ENCODE assay signal across 1 cellular context in the genomic region with DNA sequence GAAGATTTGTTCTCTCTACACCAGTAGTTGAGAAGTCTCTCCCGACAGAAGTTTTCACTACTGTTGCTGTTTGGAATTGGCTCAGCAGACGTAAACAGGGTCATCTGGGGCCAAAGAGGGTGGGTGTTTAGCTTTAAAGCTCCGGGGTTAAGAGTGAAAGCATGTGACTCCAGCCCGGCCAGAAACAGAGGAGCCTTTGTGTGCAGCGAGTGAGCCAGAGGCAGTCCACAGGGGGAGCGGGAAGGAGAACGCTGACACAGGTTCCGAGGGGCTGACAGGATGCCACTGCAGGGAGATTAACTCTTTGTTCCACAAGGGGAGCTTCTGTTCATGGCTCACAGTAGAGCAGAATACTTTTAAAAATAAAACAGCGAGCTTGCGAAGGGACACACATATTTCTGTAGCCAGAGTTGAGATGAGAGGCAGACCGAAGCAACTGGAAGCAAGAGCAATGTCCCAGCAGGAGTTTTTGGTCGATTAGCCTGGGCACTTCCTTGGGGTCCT.
TF ChIP-seq lines count a peak whose summit lies in the region.

No MANE protein-coding gene starts in this region.

TF ChIP-seq in HepG2, 621 proteins besides CTCF, POLR2A, EP300 and RAD21 (continued from another document and continues in another):
- TF ChIP-seq ZNF318 (CRISPR knock-in tag; IDR thresholded peaks at IDR 0.05), result no peak
- no peak for TF ChIP-seq FOXA1 (IDR thresholded peaks at IDR 0.05)
- peak; percentile 70 for TF ChIP-seq FOXA1 (CRISPR knock-in tag; IDR thresholded peaks at IDR 0.05)
- TF ChIP-seq ZBTB49 (CRISPR knock-in tag; IDR thresholded peaks at IDR 0.05; ENCODE audit: borderline replicate concordance), result no peak
- no peak for TF ChIP-seq CAMTA2 (CRISPR knock-in tag; IDR thresholded peaks at IDR 0.05; ENCODE audit: borderline replicate concordance)
- TF ChIP-seq NR2F2 (IDR thresholded peaks at IDR 0.05; ENCODE audit: borderline replicate concordance, low read depth), result peak; percentile 87
- no peak for TF ChIP-seq ZNF703 (CRISPR knock-in tag; IDR thresholded peaks at IDR 0.05; ENCODE audit: borderline replicate concordance)
- no peak for TF ChIP-seq NR3C1 (CRISPR knock-in tag; IDR thresholded peaks at IDR 0.05)
- TF ChIP-seq ZBTB20 (CRISPR knock-in tag; IDR thresholded peaks at IDR 0.05; ENCODE audit: borderline replicate concordance, low read depth), result no peak
- TF ChIP-seq NRL (CRISPR knock-in tag; IDR thresholded peaks at IDR 0.05; ENCODE audit: borderline replicate concordance), result no peak
- no peak for TF ChIP-seq KDM5A (IDR thresholded peaks at IDR 0.05; ENCODE audit: borderline replicate concordance, low read length)
- no peak for TF ChIP-seq ZNF839 (CRISPR knock-in tag; IDR thresholded peaks at IDR 0.05; ENCODE audit: borderline replicate concordance)
- TF ChIP-seq ZNF446 (CRISPR knock-in tag; IDR thresholded peaks at IDR 0.05), result no peak
- TF ChIP-seq ZNF331 (CRISPR knock-in tag; IDR thresholded peaks at IDR 0.05), result peak; percentile 72
- TF ChIP-seq CBX2 (IDR thresholded peaks at IDR 0.05; ENCODE audit: low read depth, low read length), result no peak
- no peak; the same call in 1 of the 2 replicates for TF ChIP-seq CBX2 (CRISPR knock-in tag; IDR thresholded peaks at IDR 0.05; ENCODE audit: low read depth)
- TF ChIP-seq HHEX (CRISPR knock-in tag; IDR thresholded peaks at IDR 0.05), result no peak
- no peak for TF ChIP-seq ZHX1 (CRISPR knock-in tag; IDR thresholded peaks at IDR 0.05; ENCODE audit: low read depth)
- 0 out of 2 replicates have a peak, but pooled peaks have one; percentile 10 for TF ChIP-seq ZFY (CRISPR knock-in tag; IDR thresholded peaks at IDR 0.05)
- TF ChIP-seq TFAP4 (IDR thresholded peaks at IDR 0.05; ENCODE audit: borderline replicate concordance, low read depth), result peak; percentile 72; the same call in 1 of the 2 replicates
- no peak for TF ChIP-seq JUNB (CRISPR knock-in tag; IDR thresholded peaks at IDR 0.05; ENCODE audit: borderline replicate concordance)
- TF ChIP-seq DDIT3 (CRISPR knock-in tag; IDR thresholded peaks at IDR 0.05), result no peak
- no peak; the same call in 1 of the 2 replicates for TF ChIP-seq CBX5 (CRISPR knock-in tag; IDR thresholded peaks at IDR 0.05; ENCODE audit: borderline replicate concordance)
- TF ChIP-seq ZNF83 (CRISPR knock-in tag; IDR thresholded peaks at IDR 0.05; ENCODE audit: borderline replicate concordance), result no peak
- TF ChIP-seq KLF12 (CRISPR knock-in tag; IDR thresholded peaks at IDR 0.05; ENCODE audit: borderline replicate concordance), result 0 out of 2 replicates have a peak, but pooled peaks have one; percentile 28
- TF ChIP-seq ZNF609 (CRISPR knock-in tag; IDR thresholded peaks at IDR 0.05; ENCODE audit: borderline replicate concordance), result peak; percentile 81
- no peak for TF ChIP-seq ZBTB44 (CRISPR knock-in tag; IDR thresholded peaks at IDR 0.05)
- peak in 1 of 2 experiments; percentile 68; a peak in 2 of 4 replicates for TF ChIP-seq KLF16 (CRISPR knock-in tag; IDR thresholded peaks at IDR 0.05)
- TF ChIP-seq MED8 (CRISPR knock-in tag; IDR thresholded peaks at IDR 0.05; ENCODE audit: insufficient replicate concordance), result no peak
- no peak for TF ChIP-seq ZNF678 (CRISPR knock-in tag; IDR thresholded peaks at IDR 0.05)
- TF ChIP-seq SIN3A (IDR thresholded peaks at IDR 0.05; ENCODE audit: borderline replicate concordance, low read depth, low read length), result peak; percentile 63; the same call in 1 of the 2 replicates
- peak in 1 of 2 experiments; percentile 50; a peak in 2 of 4 replicates for TF ChIP-seq MAFK (conservative IDR thresholded peaks at IDR 0.05 in 1 of 2, IDR thresholded peaks at IDR 0.05 in 1 of 2; ENCODE audit: low read length in 2 of 2)
